ENCODE assay signal across 8 cellular contexts in the genomic region with DNA sequence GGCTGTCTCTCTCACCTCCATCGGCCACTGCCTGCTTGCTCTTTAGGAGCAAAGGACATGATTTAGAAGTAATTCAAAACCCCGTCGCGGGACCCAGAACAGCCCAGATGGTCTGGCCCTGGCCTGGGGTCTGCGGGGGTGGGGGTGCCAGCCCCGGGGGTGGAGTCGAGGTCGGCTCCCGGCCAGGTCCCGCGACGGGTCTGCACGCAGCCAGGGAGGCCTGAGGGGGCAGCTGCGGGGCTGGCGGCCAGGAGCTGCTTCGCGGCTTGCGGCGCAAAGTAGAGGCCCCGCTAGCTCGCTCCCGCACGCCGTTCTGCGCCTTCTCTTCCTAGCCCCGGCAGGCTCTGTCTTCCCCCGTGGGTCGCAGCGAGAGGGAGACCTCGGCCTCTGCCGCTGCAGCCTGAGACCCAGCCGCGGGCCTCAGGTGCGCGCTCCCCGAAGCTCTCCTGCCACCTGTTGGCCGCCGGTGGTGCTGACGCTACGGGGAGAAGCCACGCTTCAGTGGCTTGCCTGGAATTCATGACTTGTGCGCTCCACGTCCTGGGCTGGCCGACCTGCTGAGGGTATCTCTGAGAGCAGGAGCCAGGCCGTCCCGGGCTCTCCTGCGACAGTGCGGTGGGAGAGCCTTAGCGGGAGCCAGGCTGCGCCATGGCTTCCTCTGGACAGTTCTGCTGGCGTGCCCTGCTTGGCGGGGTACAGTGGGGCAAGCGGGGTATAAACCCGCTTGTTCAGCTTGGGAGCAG.
DNase-seq lines count a peak whose midpoint lies in the region; ATAC-seq and TF ChIP-seq lines count a peak whose summit lies in the region.

No MANE protein-coding gene starts in this region.

- POLR2A ChIA-PET in activated CD4-positive, alpha-beta T cell treated with anti-CD3 and anti-CD28 coated beads for 36 hours (lab: Charles Lee), result interaction anchor here (0.7 kb wide), 1 partner anchor 1154 kb away, joined by 3 read pairs; no protein-coding TSS in a partner anchor

- H3K36me3 ChIP-seq in colonic mucosa (no peaks in the 10 kb centered on the region), left lung (no peaks in the 10 kb centered on the region)

- H3K9ac ChIP-seq in colonic mucosa (ENCODE audit: low read depth in 2 of 2, low read length in 2 of 2), result peak overlapping the region in 1 of 2 donors; percentile 62

- CTCF ChIA-PET in activated CD4-positive, alpha-beta T cell treated with anti-CD3 and anti-CD28 coated beads for 36 hours (lab: Charles Lee), result interaction anchor here (0.7 to 1.9 kb wide), 18 partner anchors 9 to 380 kb away, joined by 3 to 9 read pairs (median 4); no protein-coding TSS in a partner anchor

- no peak overlapping the region for H3K27ac Mint-ChIP-seq in activated CD4-positive, alpha-beta T cell treated with anti-CD3 and anti-CD28 coated beads for 36 hours

- H3K4me1 ChIP-seq in colonic mucosa (no peaks in the 10 kb centered on the region), left lung (peaks cover 3 to 9% of the 10 kb centered on the region in 2 donors)

- peak; percentile 90 for TF ChIP-seq CTCF in colonic mucosa (IDR thresholded peaks at IDR 0.05)
- TF ChIP-seq CTCF in left lung (IDR thresholded peaks at IDR 0.05), result peak; percentile 82 to 87

- H3K27me3 ChIP-seq in colonic mucosa (peaks cover 17% of the 10 kb centered on the region), left lung (peaks cover 43 to 82% of the 10 kb centered on the region in 2 donors)

- H3K27ac ChIP-seq in colonic mucosa, result peak overlapping the region; percentile 9
- H3K27ac ChIP-seq in left lung, result no peak overlapping the region

- peaks cover 13% of the 10 kb centered on the region for H3K27me3 Mint-ChIP-seq in activated CD4-positive, alpha-beta T cell treated with anti-CD3 and anti-CD28 coated beads for 36 hours

- ATAC-seq in HG02973 (IDR thresholded peaks at IDR 0.05; ENCODE audit: unreplicated experiment), result peak; percentile 89
- ATAC-seq in activated CD4-positive, alpha-beta T cell treated with anti-CD3 and anti-CD28 coated beads for 36 hours, result peak; percentile 98
- ATAC-seq in left lung, result peak; percentile 99

- H3K9me3 Mint-ChIP-seq in activated CD4-positive, alpha-beta T cell treated with anti-CD3 and anti-CD28 coated beads for 36 hours (ENCODE audit: low read depth), result no peaks in the 10 kb centered on the region

- H3K36me3 Mint-ChIP-seq in activated CD4-positive, alpha-beta T cell treated with anti-CD3 and anti-CD28 coated beads for 36 hours (ENCODE audit: low read depth), result no peaks in the 10 kb centered on the region

- peak overlapping the region; percentile 53 for H3K4me3 Mint-ChIP-seq in activated CD4-positive, alpha-beta T cell treated with anti-CD3 and anti-CD28 coated beads for 36 hours

- intact Hi-C loops in activated CD4-positive, alpha-beta T cell treated with anti-CD3 and anti-CD28 coated beads for 36 hours (cut with DNase I, micrococcal nuclease), result loop anchor here (1.0 to 10.0 kb wide), 5 partner anchors 141 to 453 kb away; a partner anchor contains a TSS
- intact Hi-C loops in colonic mucosa (cut with DNase I) (loop anchor here (5.0 kb wide), 1 partner anchor 274 kb away; no protein-coding TSS in a partner anchor), left lung (cut with DNase I) (no loop called here)

- DNase-seq in NCI-H524 (lab: John Stamatoyannopoulos, UW) (peak; percentile 75 to 82), NCI-H524 treated with DMSO at 0.1 percent for 48 hours (lab: John Stamatoyannopoulos, UW) (no peak), NCI-H2227 treated with DMSO at 0.1 percent for 48 hours (lab: John Stamatoyannopoulos, UW) (peak; percentile 58), colonic mucosa (peak; percentile 84), left lung (peak; percentile 70 to 92)
- DNase-seq in activated CD4-positive, alpha-beta T cell treated with anti-CD3 and anti-CD28 coated beads for 36 hours, result peak; percentile 89
- DNase-seq in stimulated activated CD4-positive, alpha-beta T cell treated with anti-CD3 and anti-CD28 coated beads, Interleukin-4, amount 100 ng/mL, for 24 hours, result peak; percentile 72

- peaks cover 2% of the 10 kb centered on the region for H3K4me1 Mint-ChIP-seq in activated CD4-positive, alpha-beta T cell treated with anti-CD3 and anti-CD28 coated beads for 36 hours

- H3K9me3 ChIP-seq in colonic mucosa (no peaks in the 10 kb centered on the region), left lung (no peaks in the 10 kb centered on the region)

- peak overlapping the region; percentile 36 for H3K4me3 ChIP-seq in colonic mucosa
- H3K4me3 ChIP-seq in left lung, result peak overlapping the region; percentile 5 to 27

Comparison
In these comparisons a context has a peak if more than half of its experiments do, and no peak if none do; other contexts are left out.
1. intact Hi-C loops: an anchor here in activated CD4-positive, alpha-beta T cell treated with anti-CD3 and anti-CD28 coated beads for 36 hours (1.0 to 10.0 kb wide) and colonic mucosa (5.0 kb wide); none called in left lung.